9 cellular contexts compared by ENCODE assay signal in genomic region chr1:26696191-26696644, GRCh38. TPM values are rescaled to one million over a fixed set of nuclear protein-coding genes. Genes with fewer than 3 reads are reported as not detected.
DNase-seq lines count a peak whose midpoint lies in the region; ATAC-seq and TF ChIP-seq lines count a peak whose summit lies in the region.
"Had no signal": no experiment of that assay in that cellular context is flagged by ENCODE, and none has a peak within 500 bp of the region (broad histone marks: within the 10 kb centered on the region; RNA-seq: fewer than 3 reads in every experiment).

No MANE protein-coding gene starts in this region.

- H3K4me1 ChIP-seq in hepatocyte (ENCODE audit: insufficient read depth) = peaks cover 52% of the 10 kb centered on the region

- H3K79me2 ChIP-seq in hepatocyte = peaks cover 46% of the 10 kb centered on the region

- H3K27ac Mint-ChIP-seq in activated CD8-positive, alpha-beta memory T cell treated with anti-CD3 and anti-CD28 coated beads, Interleukin-2, amount 10 ng/mL, durations not matched to agents 7 days and 5 days = no peak overlapping the region
- no peak overlapping the region for H3K27ac Mint-ChIP-seq in activated CD8-positive, alpha-beta T cell treated with anti-CD3 and anti-CD28 coated beads for 36 hours

- no peaks in the 10 kb centered on the region for H3K27me3 ChIP-seq in hepatocyte

- no peaks in the 10 kb centered on the region for H3K9me2 ChIP-seq in hepatocyte (replicated peaks; ENCODE audit: insufficient read depth)

- peaks cover 38% of the 10 kb centered on the region for H4K20me1 ChIP-seq in hepatocyte (ENCODE audit: insufficient read depth, poor library complexity, severe bottlenecking)

- H3K9me3 Mint-ChIP-seq in activated CD8-positive, alpha-beta memory T cell treated with anti-CD3 and anti-CD28 coated beads, Interleukin-2, amount 10 ng/mL, durations not matched to agents 7 days and 5 days (ENCODE audit: low read depth) = no peaks in the 10 kb centered on the region
- H3K9me3 Mint-ChIP-seq in activated CD8-positive, alpha-beta T cell treated with anti-CD3 and anti-CD28 coated beads for 36 hours = no peaks in the 10 kb centered on the region

- H3K27ac ChIP-seq in hepatocyte = peak overlapping the region; percentile 93

- intact Hi-C loops in activated CD8-positive, alpha-beta T cell treated with anti-CD3 and anti-CD28 coated beads for 36 hours (cut with micrococcal nuclease) = no loop called here

- CTCF ChIA-PET in activated CD8-positive, alpha-beta memory T cell treated with anti-CD3 and anti-CD28 coated beads, Interleukin-2, amount 10 ng/mL, durations not matched to agents 7 days and 5 days (lab: Charles Lee) = interaction anchor here (0.6 to 6.2 kb wide), 4 partner anchors 19 to 195 kb away, joined by 3 to 45 read pairs (median 5); partner anchors contain the start of gene PIGV
- CTCF ChIA-PET in activated CD8-positive, alpha-beta T cell treated with anti-CD3 and anti-CD28 coated beads for 36 hours (lab: Charles Lee) = interaction anchor here (1.1 to 11.2 kb wide), 3 partner anchors 37 to 92 kb away, joined by 3 to 126 read pairs (median 4); partner anchors contain the start of gene PIGV

- peak overlapping the region; percentile 91 for H3K4me3 Mint-ChIP-seq in activated CD8-positive, alpha-beta memory T cell treated with anti-CD3 and anti-CD28 coated beads, Interleukin-2, amount 10 ng/mL, durations not matched to agents 7 days and 5 days
- peak overlapping the region; percentile 87 for H3K4me3 Mint-ChIP-seq in activated CD8-positive, alpha-beta T cell treated with anti-CD3 and anti-CD28 coated beads for 36 hours

- no peak for DNase-seq in activated CD8-positive, alpha-beta memory T cell treated with anti-CD3 and anti-CD28 coated beads, Interleukin-2, amount 10 ng/mL, durations not matched to agents 7 days and 5 days
- no peak for DNase-seq in activated CD8-positive, alpha-beta memory T cell treated with anti-CD3 and anti-CD28 coated beads for 24 hours
- peak; percentile 29 for DNase-seq in activated CD8-positive, alpha-beta T cell treated with anti-CD3 and anti-CD28 coated beads for 36 hours
- DNase-seq in hepatocyte (ENCODE audit: low spot score) (no peak), NCI-H2171 (lab: John Stamatoyannopoulos, UW) (no peak)
- peak; percentile 38 for DNase-seq in stimulated activated CD4-positive, alpha-beta T cell treated with anti-CD3 and anti-CD28 coated beads, Interleukin-15, amount 100 ng/mL, for 24 hours

- peaks cover 29% of the 10 kb centered on the region for H3K4me1 Mint-ChIP-seq in activated CD8-positive, alpha-beta memory T cell treated with anti-CD3 and anti-CD28 coated beads, Interleukin-2, amount 10 ng/mL, durations not matched to agents 7 days and 5 days
- H3K4me1 Mint-ChIP-seq in activated CD8-positive, alpha-beta T cell treated with anti-CD3 and anti-CD28 coated beads for 36 hours (ENCODE audit: low read depth) = peaks cover 22% of the 10 kb centered on the region

- no CpG with 5 or more reads among the region's 60 CpGs for WGBS in hepatocyte (ENCODE audit: low lambda C conversion rate, missing lambda C conversion rate)

- no peaks in the 10 kb centered on the region for H3K36me3 ChIP-seq in hepatocyte (replicated peaks; ENCODE audit: insufficient read depth, low read depth)

- ATAC-seq in activated CD8-positive, alpha-beta memory T cell treated with anti-CD3 and anti-CD28 coated beads, Interleukin-2, amount 10 ng/mL, durations not matched to agents 7 days and 5 days = no peak
- ATAC-seq in activated CD8-positive, alpha-beta T cell treated with anti-CD3 and anti-CD28 coated beads for 36 hours = no peak
- no peak for ATAC-seq in HG03378 (IDR thresholded peaks at IDR 0.05; ENCODE audit: unreplicated experiment)
- ATAC-seq in HG02763 (IDR thresholded peaks at IDR 0.05; ENCODE audit: unreplicated experiment) = no peak

- H2AFZ ChIP-seq in hepatocyte = no peak overlapping the region

- H3K4me3 ChIP-seq in hepatocyte = peak overlapping the region; percentile 39

- no peak for TF ChIP-seq CTCF in activated CD8-positive, alpha-beta T cell treated with anti-CD3 and anti-CD28 coated beads for 36 hours (IDR thresholded peaks at IDR 0.05)
- no peak for TF ChIP-seq CTCF in hepatocyte (IDR thresholded peaks at IDR 0.05; ENCODE audit: poor library complexity)

- peak overlapping the region; percentile 83 for H3K4me2 ChIP-seq in hepatocyte

- no peaks in the 10 kb centered on the region for H3K9me3 ChIP-seq in hepatocyte (ENCODE audit: low read depth)

- H3K27me3 Mint-ChIP-seq in activated CD8-positive, alpha-beta memory T cell treated with anti-CD3 and anti-CD28 coated beads, Interleukin-2, amount 10 ng/mL, durations not matched to agents 7 days and 5 days = no peaks in the 10 kb centered on the region
- no peaks in the 10 kb centered on the region for H3K27me3 Mint-ChIP-seq in activated CD8-positive, alpha-beta T cell treated with anti-CD3 and anti-CD28 coated beads for 36 hours
- H3K27me3 Mint-ChIP-seq: activated naive CD8-positive, alpha-beta T cell had no signal

- POLR2A ChIA-PET in activated CD8-positive, alpha-beta T cell treated with anti-CD3 and anti-CD28 coated beads for 36 hours (lab: Charles Lee) = interaction anchor here (0.5 to 15.4 kb wide), 18 partner anchors 10 to 118 kb away, joined by 3 to 283 read pairs (median 4); partner anchors contain the start of gene PIGV

- H3K36me3 Mint-ChIP-seq in activated CD8-positive, alpha-beta memory T cell treated with anti-CD3 and anti-CD28 coated beads, Interleukin-2, amount 10 ng/mL, durations not matched to agents 7 days and 5 days = peaks cover 7% of the 10 kb centered on the region
- H3K36me3 Mint-ChIP-seq in activated CD8-positive, alpha-beta T cell treated with anti-CD3 and anti-CD28 coated beads for 36 hours (ENCODE audit: low read depth) = peaks cover 5% of the 10 kb centered on the region
- H3K36me3 Mint-ChIP-seq: activated naive CD8-positive, alpha-beta T cell had no signal

RNA-seq across cellular contexts. Expression of gene ARID1A, which starts 0.4 kb away (rescaled TPM):
- total RNA-seq in activated CD8-positive, alpha-beta memory T cell treated with anti-CD3 and anti-CD28 coated beads, Interleukin-2, amount 10 ng/mL, durations not matched to agents 7 days and 5 days = 100 to 1,000 TPM in 1 of 2 experiments, 10 to 100 TPM in 1; 92.4 to 112 TPM
- total RNA-seq in activated CD8-positive, alpha-beta T cell treated with anti-CD3 and anti-CD28 coated beads for 36 hours = 10 to 100 TPM; 82.4 to 84.9 TPM
- 32.3 and 35.8 TPM in 2 replicates for total RNA-seq in hepatocyte
- 26.6 and 27.9 TPM in 2 replicates for polyA plus RNA-seq in hepatocyte

Comparison
In these comparisons a context has a peak if more than half of its experiments do, and no peak if none do; other contexts are left out.
1. DNase-seq: peak in activated CD8-positive, alpha-beta T cell treated with anti-CD3 and anti-CD28 coated beads for 36 hours (single experiment) and stimulated activated CD4-positive, alpha-beta T cell treated with anti-CD3 and anti-CD28 coated beads, Interleukin-15, amount 100 ng/mL, for 24 hours (single experiment); none in activated CD8-positive, alpha-beta memory T cell treated with anti-CD3 and anti-CD28 coated beads, Interleukin-2, amount 10 ng/mL, durations not matched to agents 7 days and 5 days (single experiment), activated CD8-positive, alpha-beta memory T cell treated with anti-CD3 and anti-CD28 coated beads for 24 hours (single experiment), hepatocyte (single experiment) and NCI-H2171 (single experiment).